Comparison of ENCODE assay signal across 13 cellular contexts in genomic region chr14:55285048-55285652, GRCh38.
"Had no signal": no experiment of that assay in that cellular context is flagged by ENCODE, and none has a peak within 500 bp of the region (broad histone marks: within the 10 kb centered on the region; RNA-seq: fewer than 3 reads in every experiment).

No MANE protein-coding gene starts in this region.

- H3K4me1 ChIP-seq: colonic mucosa, right lobe of liver had no signal

- H3K4me3 ChIP-seq: colonic mucosa, gastroesophageal sphincter, mucosa of descending colon, right lobe of liver, suprapubic skin had no signal

- DNase-seq: activated CD8-positive, alpha-beta memory T cell treated with anti-CD3 and anti-CD28 coated beads, Interleukin-2, amount 50 U/mL, for 4 hours; activated CD8-positive, alpha-beta T cell treated with anti-CD3 and anti-CD28 coated beads for 36 hours; activated naive CD4-positive, alpha-beta T cell; activated naive CD8-positive, alpha-beta T cell treated with anti-CD3 and anti-CD28 coated beads, Interleukin-2, amount 50 U/mL, for 24 hours; colonic mucosa; mucosa of descending colon; natural killer cell; right lobe of liver; stimulated activated CD4-positive, alpha-beta T cell treated with anti-CD3 and anti-CD28 coated beads, Interleukin-2, amount 100 ng/mL, for 48 hours; stimulated activated naive CD8-positive, alpha-beta T cell treated with anti-CD3 and anti-CD28 coated beads, Interleukin-15, Interleukin-2, amounts not matched to agents 100 U/mL and 50 U/mL, for 24 hours; T-helper 9 cell had no signal

- H3K27me3 ChIP-seq: colonic mucosa, gastroesophageal sphincter, right lobe of liver, suprapubic skin had no signal

- H3K9me3 ChIP-seq: colonic mucosa, gastroesophageal sphincter, mucosa of descending colon, right lobe of liver, suprapubic skin had no signal

- H3K27ac ChIP-seq: colonic mucosa, gastroesophageal sphincter, right lobe of liver, suprapubic skin had no signal

- ATAC-seq: activated CD8-positive, alpha-beta T cell treated with anti-CD3 and anti-CD28 coated beads for 36 hours; activated naive CD8-positive, alpha-beta T cell treated with anti-CD3 and anti-CD28 coated beads, Interleukin-2, amount 50 U/mL, for 24 hours; gastroesophageal sphincter; mucosa of descending colon; natural killer cell; right lobe of liver; stimulated activated naive CD8-positive, alpha-beta T cell treated with anti-CD3 and anti-CD28 coated beads, Interleukin-15, Interleukin-2, amounts not matched to agents 100 U/mL and 50 U/mL, for 24 hours had no signal

- H3K36me3 ChIP-seq: colonic mucosa, gastroesophageal sphincter, right lobe of liver, suprapubic skin had no signal
